In the genomic region with DNA sequence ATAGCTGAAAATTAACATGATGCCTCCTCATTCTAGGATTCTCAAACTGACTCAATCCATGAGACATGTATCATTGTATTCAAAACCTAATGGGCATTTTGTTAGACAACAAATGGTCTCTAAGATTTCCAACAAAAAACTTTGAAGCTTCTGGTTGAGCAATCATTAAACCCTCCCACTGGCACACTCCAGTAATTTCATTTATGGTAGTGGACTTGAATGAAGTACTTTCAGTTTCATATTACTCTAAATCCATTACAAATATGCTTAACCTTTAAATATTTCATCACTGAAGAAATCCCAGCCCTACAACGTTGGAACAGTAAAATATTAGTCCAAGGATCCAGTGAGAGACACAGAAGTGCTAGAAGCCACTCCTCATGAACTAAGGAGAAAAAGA, we compare ENCODE assay signal across 8 cellular contexts. TPM values are rescaled to one million over a fixed set of nuclear protein-coding genes. Genes with fewer than 3 reads are reported as not detected.
DNase-seq lines count a peak whose midpoint lies in the region; ATAC-seq, FAIRE-seq and TF ChIP-seq lines count a peak whose summit lies in the region.
"Had no signal": no experiment of that assay in that cellular context is flagged by ENCODE, and none has a peak within 500 bp of the region (broad histone marks: within the 10 kb centered on the region; RNA-seq: fewer than 3 reads in every experiment).

No MANE protein-coding gene starts in this region.

- TF ChIP-seq EP300 in Ishikawa (IDR thresholded peaks at IDR 0.05; ENCODE audit: borderline replicate concordance), result no peak

- no peak for TF ChIP-seq CTCF in activated CD8-positive, alpha-beta T cell treated with anti-CD3 and anti-CD28 coated beads for 36 hours (IDR thresholded peaks at IDR 0.05)
- TF ChIP-seq CTCF in endothelial cell (IDR thresholded peaks at IDR 0.05; ENCODE audit: unreplicated experiment), result no peak

- no peaks in the 10 kb centered on the region for H3K27me3 Mint-ChIP-seq in activated CD8-positive, alpha-beta T cell treated with anti-CD3 and anti-CD28 coated beads for 36 hours
- H3K27me3 Mint-ChIP-seq in endothelial cell (ENCODE audit: unreplicated experiment), result no peaks in the 10 kb centered on the region

- no peak for TF ChIP-seq RAD21 in Ishikawa (IDR thresholded peaks at IDR 0.05; ENCODE audit: low read depth)

- H3K4me1 Mint-ChIP-seq in activated CD8-positive, alpha-beta T cell treated with anti-CD3 and anti-CD28 coated beads for 36 hours (ENCODE audit: low read depth), result peaks cover 20% of the 10 kb centered on the region
- peaks cover 21% of the 10 kb centered on the region for H3K4me1 Mint-ChIP-seq in stimulated activated effector memory CD8-positive, alpha-beta T cell treated with anti-CD3 and anti-CD28 coated beads, Interleukin-12 subunit alpha, Interleukin-12 subunit beta, amount 100 ng/mL, for 72 hours
- no peaks in the 10 kb centered on the region for H3K4me1 Mint-ChIP-seq in endothelial cell (ENCODE audit: unreplicated experiment)

- CTCF ChIA-PET in activated CD8-positive, alpha-beta T cell treated with anti-CD3 and anti-CD28 coated beads for 36 hours (lab: Charles Lee), result interaction anchor here (1.1 kb wide), 1 partner anchor 45 kb away, joined by 3 read pairs; no protein-coding TSS in a partner anchor

- H3K4me3 Mint-ChIP-seq in activated CD8-positive, alpha-beta T cell treated with anti-CD3 and anti-CD28 coated beads for 36 hours, result peak overlapping the region; percentile 58
- H3K4me3 Mint-ChIP-seq in stimulated activated effector memory CD8-positive, alpha-beta T cell treated with anti-CD3 and anti-CD28 coated beads, Interleukin-12 subunit alpha, Interleukin-12 subunit beta, amount 100 ng/mL, for 72 hours, result peak overlapping the region; percentile 60
- no peak overlapping the region for H3K4me3 Mint-ChIP-seq in endothelial cell (ENCODE audit: unreplicated experiment)

- ATAC-seq in activated CD8-positive, alpha-beta T cell treated with anti-CD3 and anti-CD28 coated beads for 36 hours, result peak; percentile 39
- ATAC-seq in left ventricle myocardium superior (peak; percentile 74), HG02885 (IDR thresholded peaks at IDR 0.05; ENCODE audit: poor library complexity, unreplicated experiment) (no peak)
- ATAC-seq in stimulated activated effector memory CD8-positive, alpha-beta T cell treated with anti-CD3 and anti-CD28 coated beads, Interleukin-12 subunit alpha, Interleukin-12 subunit beta, amount 100 ng/mL, for 72 hours, result peak; percentile 54

- no peaks in the 10 kb centered on the region for H3K9me3 Mint-ChIP-seq in activated CD8-positive, alpha-beta T cell treated with anti-CD3 and anti-CD28 coated beads for 36 hours
- H3K9me3 Mint-ChIP-seq in stimulated activated effector memory CD8-positive, alpha-beta T cell treated with anti-CD3 and anti-CD28 coated beads, Interleukin-12 subunit alpha, Interleukin-12 subunit beta, amount 100 ng/mL, for 72 hours, result no peaks in the 10 kb centered on the region
- no peaks in the 10 kb centered on the region for H3K9me3 Mint-ChIP-seq in endothelial cell (ENCODE audit: unreplicated experiment)

- POLR2A ChIA-PET in activated CD8-positive, alpha-beta T cell treated with anti-CD3 and anti-CD28 coated beads for 36 hours (lab: Charles Lee), result interaction anchor here (1.7 kb wide), 1 partner anchor 423 kb away, joined by 4 read pairs; no protein-coding TSS in a partner anchor

- no peak for FAIRE-seq in frontal cortex (lab: Jason Lieb, UNC)

- no peak for DNase-seq in activated CD8-positive, alpha-beta T cell treated with anti-CD3 and anti-CD28 coated beads for 36 hours
- DNase-seq in left ventricle myocardium superior, result no peak
- DNase-seq in stimulated activated effector memory CD8-positive, alpha-beta T cell treated with anti-CD3 and anti-CD28 coated beads, Interleukin-12 subunit alpha, Interleukin-12 subunit beta, amount 100 ng/mL, for 72 hours (ENCODE audit: low spot score in 2 of 2), result no peak
- no peak for DNase-seq in frontal cortex (ENCODE audit: low spot score in 2 of 2)
- no peak for DNase-seq in endothelial cell (ENCODE audit: low spot score)

- peak overlapping the region; percentile 49 for H3K27ac Mint-ChIP-seq in activated CD8-positive, alpha-beta T cell treated with anti-CD3 and anti-CD28 coated beads for 36 hours
- peak overlapping the region; percentile 3 for H3K27ac Mint-ChIP-seq in stimulated activated effector memory CD8-positive, alpha-beta T cell treated with anti-CD3 and anti-CD28 coated beads, Interleukin-12 subunit alpha, Interleukin-12 subunit beta, amount 100 ng/mL, for 72 hours
- no peak overlapping the region for H3K27ac Mint-ChIP-seq in endothelial cell (ENCODE audit: unreplicated experiment)

- intact Hi-C loops in activated CD8-positive, alpha-beta T cell treated with anti-CD3 and anti-CD28 coated beads for 36 hours (cut with micrococcal nuclease), result no loop called here
- intact Hi-C loops in left ventricle myocardium superior (cut with micrococcal nuclease), result no loop called here

- no peaks in the 10 kb centered on the region for H3K36me3 Mint-ChIP-seq in activated CD8-positive, alpha-beta T cell treated with anti-CD3 and anti-CD28 coated beads for 36 hours (ENCODE audit: low read depth)
- H3K36me3 Mint-ChIP-seq in stimulated activated effector memory CD8-positive, alpha-beta T cell treated with anti-CD3 and anti-CD28 coated beads, Interleukin-12 subunit alpha, Interleukin-12 subunit beta, amount 100 ng/mL, for 72 hours, result no peaks in the 10 kb centered on the region
- H3K36me3 Mint-ChIP-seq in endothelial cell (ENCODE audit: low read depth, unreplicated experiment), result no peaks in the 10 kb centered on the region

TF ChIP-seq in Ishikawa, 13 proteins besides CTCF, POLR2A, EP300 and RAD21:
- TF ChIP-seq, protein P1, sequence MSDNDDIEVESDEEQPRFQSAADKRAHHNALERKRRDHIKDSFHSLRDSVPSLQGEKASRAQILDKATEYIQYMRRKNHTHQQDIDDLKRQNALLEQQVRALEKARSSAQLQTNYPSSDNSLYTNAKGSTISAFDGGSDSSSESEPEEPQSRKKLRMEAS (IDR thresholded peaks at IDR 0.05), result no peak
- TF ChIP-seq, protein P2, sequence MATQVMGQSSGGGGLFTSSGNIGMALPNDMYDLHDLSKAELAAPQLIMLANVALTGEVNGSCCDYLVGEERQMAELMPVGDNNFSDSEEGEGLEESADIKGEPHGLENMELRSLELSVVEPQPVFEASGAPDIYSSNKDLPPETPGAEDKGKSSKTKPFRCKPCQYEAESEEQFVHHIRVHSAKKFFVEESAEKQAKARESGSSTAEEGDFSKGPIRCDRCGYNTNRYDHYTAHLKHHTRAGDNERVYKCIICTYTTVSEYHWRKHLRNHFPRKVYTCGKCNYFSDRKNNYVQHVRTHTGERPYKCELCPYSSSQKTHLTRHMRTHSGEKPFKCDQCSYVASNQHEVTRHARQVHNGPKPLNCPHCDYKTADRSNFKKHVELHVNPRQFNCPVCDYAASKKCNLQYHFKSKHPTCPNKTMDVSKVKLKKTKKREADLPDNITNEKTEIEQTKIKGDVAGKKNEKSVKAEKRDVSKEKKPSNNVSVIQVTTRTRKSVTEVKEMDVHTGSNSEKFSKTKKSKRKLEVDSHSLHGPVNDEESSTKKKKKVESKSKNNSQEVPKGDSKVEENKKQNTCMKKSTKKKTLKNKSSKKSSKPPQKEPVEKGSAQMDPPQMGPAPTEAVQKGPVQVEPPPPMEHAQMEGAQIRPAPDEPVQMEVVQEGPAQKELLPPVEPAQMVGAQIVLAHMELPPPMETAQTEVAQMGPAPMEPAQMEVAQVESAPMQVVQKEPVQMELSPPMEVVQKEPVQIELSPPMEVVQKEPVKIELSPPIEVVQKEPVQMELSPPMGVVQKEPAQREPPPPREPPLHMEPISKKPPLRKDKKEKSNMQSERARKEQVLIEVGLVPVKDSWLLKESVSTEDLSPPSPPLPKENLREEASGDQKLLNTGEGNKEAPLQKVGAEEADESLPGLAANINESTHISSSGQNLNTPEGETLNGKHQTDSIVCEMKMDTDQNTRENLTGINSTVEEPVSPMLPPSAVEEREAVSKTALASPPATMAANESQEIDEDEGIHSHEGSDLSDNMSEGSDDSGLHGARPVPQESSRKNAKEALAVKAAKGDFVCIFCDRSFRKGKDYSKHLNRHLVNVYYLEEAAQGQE (IDR thresholded peaks at IDR 0.05; ENCODE audit: low read depth), result peak; percentile 43; the same call in 1 of the 2 replicates
- peak; percentile 76 for TF ChIP-seq CEBPB (IDR thresholded peaks at IDR 0.05)

RNA-seq across cellular contexts. Expression of a gene that starts 43.5 kb away (rescaled TPM):
- total RNA-seq in activated CD8-positive, alpha-beta T cell treated with anti-CD3 and anti-CD28 coated beads for 36 hours, result under 1 TPM; 0.49 to 0.61 TPM
- total RNA-seq in left ventricle myocardium superior (not detected), frontal cortex (under 0.01 TPM), endothelial cell (ENCODE audit: unreplicated experiment) (0.26 TPM)
- total RNA-seq: mucosa of gallbladder had no signal
